In genomic region chr7:64902806-64903721, GRCh38 we compare ENCODE assay signal across 8 cellular contexts. TPM values are rescaled to one million over a fixed set of nuclear protein-coding genes. Genes with fewer than 3 reads are reported as not detected.
DNase-seq lines count a peak whose midpoint lies in the region; ATAC-seq and TF ChIP-seq lines count a peak whose summit lies in the region.

Gene ZNF273, plus strand, starts transcription at chr7:64903273. Its CDS starts 45 bp downstream, at chr7:64903318.

- H3K27ac Mint-ChIP-seq in Caco-2 (ENCODE audit: unreplicated experiment) (peak within 1 kb of the TSS; percentile 94), endothelial cell (ENCODE audit: unreplicated experiment) (peak within 1 kb of the TSS; percentile 94)

- CTCF ChIA-PET in Caco-2 (lab: Charles Lee) = interaction anchor here (1.2 kb wide), 1 partner anchor 15 kb away, joined by 4 read pairs; no protein-coding TSS in a partner anchor

- POLR2A ChIA-PET in Caco-2 (lab: Charles Lee) = interaction anchor here (0.6 to 1.0 kb wide), 3 partner anchors 12 to 939 kb away, joined by 3 to 4 read pairs (median 3); no protein-coding TSS in a partner anchor

- H3K4me1 ChIP-seq in Caco-2 = peaks cover 4% of the 10 kb centered on the region

- H3K9me3 Mint-ChIP-seq in Caco-2 (ENCODE audit: unreplicated experiment) (no peaks in the 10 kb centered on the region), endothelial cell (ENCODE audit: unreplicated experiment) (no peaks in the 10 kb centered on the region)

- BruUV-seq in Caco-2 (replicated peaks; lab: Mats Ljungman, UMichigan) = TSS peak; percentile 30

- DNase-seq in Caco-2 = peak; percentile 94 to 95
- peak in 75 of 76 experiments; percentile 30 to 95 (median 85) for DNase-seq in HUDEP-2 (lab: John Stamatoyannopoulos, UW; ENCODE audit: unreplicated experiment in 76 of 76)
- peak; percentile 87 for DNase-seq in NOMO-1 treated with dmso at 0.1 percent for 144 hours (lab: John Stamatoyannopoulos, UW; ENCODE audit: unreplicated experiment)
- peak; percentile 73 for DNase-seq in activated CD8-positive, alpha-beta memory T cell treated with anti-CD3 and anti-CD28 coated beads, Interleukin-2, amount 50 U/mL, for 1 hour (ENCODE audit: extremely low read depth)
- DNase-seq in endothelial cell (ENCODE audit: low spot score) = peak; percentile 86
- DNase-seq in midbrain (lab: John Stamatoyannopoulos, UW) = peak; percentile 93
- DNase-seq in stimulated activated CD8-positive, alpha-beta memory T cell treated with anti-CD3 and anti-CD28 coated beads, Interleukin-15, amount 100 ng/mL, for 48 hours (ENCODE audit: low read depth in 2 of 2) = peak; percentile 84 to 89

- no peaks in the 10 kb centered on the region for H3K36me3 ChIP-seq in Caco-2 (ENCODE audit: control insufficient read depth, insufficient read depth, low read length)

- H3K36me3 Mint-ChIP-seq in Caco-2 (ENCODE audit: insufficient read depth, unreplicated experiment) = peaks cover 29% of the 10 kb centered on the region
- H3K36me3 Mint-ChIP-seq in endothelial cell (ENCODE audit: low read depth, unreplicated experiment) = no peaks in the 10 kb centered on the region

- H3K27me3 Mint-ChIP-seq in Caco-2 (ENCODE audit: insufficient read depth, unreplicated experiment) = no peaks in the 10 kb centered on the region
- no peaks in the 10 kb centered on the region for H3K27me3 Mint-ChIP-seq in endothelial cell (ENCODE audit: unreplicated experiment)

- intact Hi-C loops in Caco-2 (cut with micrococcal nuclease; ENCODE audit: unreplicated experiment) = loop anchor here (1.0 kb wide), 2 partner anchors 15 to 109 kb away; partner anchors contain the start of gene ZNF138

- H3K9me3 ChIP-seq in Caco-2 = no peaks in the 10 kb centered on the region

- H3K4me1 Mint-ChIP-seq in Caco-2 (ENCODE audit: low read depth, unreplicated experiment) (peaks cover 23% of the 10 kb centered on the region), endothelial cell (ENCODE audit: unreplicated experiment) (peaks cover 26% of the 10 kb centered on the region)

- peak; percentile 99 for ATAC-seq in GM21390 (IDR thresholded peaks at IDR 0.05; ENCODE audit: unreplicated experiment)

- no peaks in the 10 kb centered on the region for H3K27me3 ChIP-seq in Caco-2 (replicated peaks; ENCODE audit: control insufficient read depth, insufficient read depth, low read length)

- H3K4me3 Mint-ChIP-seq in Caco-2 (ENCODE audit: unreplicated experiment) (peak within 1 kb of the TSS; percentile 95), endothelial cell (ENCODE audit: unreplicated experiment) (peak within 1 kb of the TSS; percentile 96)

- H3K4me3 ChIP-seq in Caco-2 (ENCODE audit: low read depth, low read length) = peak within 1 kb of the TSS; percentile 73

- no peak for TF ChIP-seq CTCF in Caco-2 (IDR thresholded peaks at IDR 0.05; ENCODE audit: insufficient read depth in 1 of 2, low read depth in 1 of 2, low read length in 1 of 2, severe bottlenecking in 1 of 2, unreplicated experiment in 1 of 2)
- TF ChIP-seq CTCF in endothelial cell (IDR thresholded peaks at IDR 0.05; ENCODE audit: unreplicated experiment) = no peak

RNA-seq across cellular contexts. Expression of gene ZNF273, which starts in this region (rescaled TPM):
- total RNA-seq in Caco-2 (2022) (10.1 and 10.7 TPM in 2 replicates), endothelial cell (ENCODE audit: unreplicated experiment) (9.3 TPM)

Comparison
In these comparisons a context has a peak if more than half of its experiments do, and no peak if none do; other contexts are left out.
1. Peak in every context shown above with its lines: DNase-seq, ATAC-seq and H3K4me3 ChIP-seq.